33 cellular contexts compared by ENCODE assay signal in genomic region chr4:7351014-7351413, GRCh38.
DNase-seq lines count a peak whose midpoint lies in the region; ATAC-seq and TF ChIP-seq lines count a peak whose summit lies in the region.
"Had no signal": no experiment of that assay in that cellular context is flagged by ENCODE, and none has a peak within 500 bp of the region (broad histone marks: within the 10 kb centered on the region; RNA-seq: fewer than 3 reads in every experiment).

No MANE protein-coding gene starts in this region.

- no peak overlapping the region for H2BK20ac ChIP-seq in H9 (ENCODE audit: low read depth, low read length, poor library complexity, severe bottlenecking)

- no peaks in the 10 kb centered on the region for H3K79me1 ChIP-seq in H9 (ENCODE audit: insufficient read depth, low read depth, low read length, poor library complexity, severe bottlenecking)

- H3K18ac ChIP-seq in H9 (ENCODE audit: insufficient read length, low read depth, low read length): no peak overlapping the region

- H3K36me3 ChIP-seq in lower lobe of right lung: no peaks in the 10 kb centered on the region
- H3K36me3 ChIP-seq: BLaER1 treated with 17β-estradiol and CSF1 and Interleukin-3, amounts not matched to agents 10 nM and 100 nM; ovary; right atrium auricular region; SJCRH30; stomach; tibial nerve had no signal

- no CpG with 5 or more reads among the region's 12 CpGs for WGBS in H9 (ENCODE audit: extremely low coverage, insufficient read length, low lambda C conversion rate)

- ATAC-seq in lower lobe of right lung (no peak), GM18858 (IDR thresholded peaks at IDR 0.05; ENCODE audit: unreplicated experiment) (no peak), GM19395 (IDR thresholded peaks at IDR 0.05; ENCODE audit: unreplicated experiment) (no peak)
- ATAC-seq: activated CD4-positive, alpha-beta T cell treated with anti-CD3 and anti-CD28 coated beads for 36 hours; activated CD8-positive, alpha-beta T cell treated with anti-CD3 and anti-CD28 coated beads, Interleukin-2, amount 10 ng/mL, durations not matched to agents 7 days and 5 days; GM12878; naive thymus-derived CD8-positive, alpha-beta T cell had no signal

- H4K5ac ChIP-seq in H9 (ENCODE audit: insufficient read length, low read depth, low read length): no peak overlapping the region

- peaks cover 8% of the 10 kb centered on the region for H3K27me3 Mint-ChIP-seq in H9 (ENCODE audit: low read depth)

- H4K91ac ChIP-seq in H9 (ENCODE audit: insufficient read length, low read depth, low read length): no peak overlapping the region

- intact Hi-C loops in lower lobe of right lung (cut with DNase I): no loop called here

- H3K9me3 ChIP-seq in lower lobe of right lung: peaks cover 10% of the 10 kb centered on the region
- H3K9me3 ChIP-seq in H9 (ENCODE audit: control insufficient read depth, low read depth, low read length): no peaks in the 10 kb centered on the region
- H3K9me3 ChIP-seq: ovary, SJCRH30 had no signal

- no peak for TF ChIP-seq CTCF in lower lobe of right lung (IDR thresholded peaks at IDR 0.05)
- no peak for TF ChIP-seq CTCF in H9 (conservative IDR thresholded peaks at IDR 0.05)

- H3K56ac ChIP-seq in H9 (ENCODE audit: insufficient read length, low read depth, low read length): no peak overlapping the region

- H3K23me2 ChIP-seq in H9 (ENCODE audit: insufficient read length, low read depth, low read length, poor library complexity, severe bottlenecking): no peaks in the 10 kb centered on the region

- H2AFZ ChIP-seq in H9 (ENCODE audit: low read length): no peak overlapping the region
- H2AFZ ChIP-seq: GM23248 had no signal

- no peak overlapping the region for H3K23ac ChIP-seq in H9 (ENCODE audit: insufficient read length, low read depth, low read length)

- H3K14ac ChIP-seq in H9 (ENCODE audit: insufficient read depth, low read length): no peak overlapping the region

- no peak overlapping the region for H2AK5ac ChIP-seq in H9 (ENCODE audit: insufficient read length, low read length)

- peak; percentile 57 for DNase-seq in NCI-H1694 (lab: John Stamatoyannopoulos, UW)
- peak in 40 of 61 donors; percentile 27 to 87 (median 55) for DNase-seq in caudate nucleus (lab: John Stamatoyannopoulos, UW)
- peak; percentile 36 for DNase-seq in lower lobe of right lung
- DNase-seq in retina: peak; percentile 83
- DNase-seq in H9: no peak
- DNase-seq: activated CD4-positive, alpha-beta T cell treated with anti-CD3 and anti-CD28 coated beads for 36 hours; activated CD8-positive, alpha-beta T cell treated with anti-CD3 and anti-CD28 coated beads, Interleukin-2, amount 10 ng/mL, durations not matched to agents 7 days and 5 days; activated naive CD4-positive, alpha-beta T cell treated with anti-CD3 and anti-CD28 coated beads, Interleukin-2, amount 50 U/mL, for 16 hours; activated T-cell treated with anti-CD3 and anti-CD28 coated beads for 4 hours; amniotic stem cell; COR-L47; effector memory CD4-positive, alpha-beta T cell; GM23248; IMR-90; kidney; MV-4-11; naive thymus-derived CD8-positive, alpha-beta T cell; NCI-H1436; NCI-H226; SJCRH30; stimulated activated CD4-positive, alpha-beta T cell treated with anti-CD3 and anti-CD28 coated beads, Interleukin-2, amount 100 ng/mL, for 24 hours; stomach; T-helper 9 cell had no signal

- no peaks in the 10 kb centered on the region for H4K20me1 ChIP-seq in H9 (ENCODE audit: control insufficient read depth, insufficient read depth, insufficient read length)
- H4K20me1 ChIP-seq: BLaER1 treated with 17β-estradiol and CSF1 and Interleukin-3, amounts not matched to agents 10 nM and 100 nM had no signal

- no peak overlapping the region for H3K4me3 Mint-ChIP-seq in H9
- H3K4me3 Mint-ChIP-seq: activated CD4-positive, alpha-beta T cell treated with anti-CD3 and anti-CD28 coated beads for 36 hours; activated CD8-positive, alpha-beta T cell treated with anti-CD3 and anti-CD28 coated beads, Interleukin-2, amount 10 ng/mL, durations not matched to agents 7 days and 5 days; naive thymus-derived CD8-positive, alpha-beta T cell had no signal

- no peak overlapping the region for H2BK5ac ChIP-seq in H9 (ENCODE audit: insufficient read length, low read length)

- no peak overlapping the region for H3K4me3 ChIP-seq in lower lobe of right lung
- H3K4me3 ChIP-seq: BLaER1 treated with 17β-estradiol and CSF1 and Interleukin-3, amounts not matched to agents 10 nM and 100 nM; coronary artery; GM12878; GM23248; ovary; right atrium auricular region; SJCRH30; stomach; tibial nerve had no signal

- H3K9me3 Mint-ChIP-seq in H9: no peaks in the 10 kb centered on the region

- no peak overlapping the region for H2BK120ac ChIP-seq in H9 (ENCODE audit: low read depth, low read length, poor library complexity, severe bottlenecking)

- H3K27ac Mint-ChIP-seq in H9: no peak overlapping the region
- H3K27ac Mint-ChIP-seq: activated CD4-positive, alpha-beta T cell treated with anti-CD3 and anti-CD28 coated beads for 36 hours; activated CD8-positive, alpha-beta T cell treated with anti-CD3 and anti-CD28 coated beads, Interleukin-2, amount 10 ng/mL, durations not matched to agents 7 days and 5 days; activated T-helper 2 cell treated with anti-CD3 and anti-CD28 coated beads, Interferon-gamma antibody, Interleukin-2, Interleukin-4, amounts not matched to agents 10 μg/mL and 5 μg/mL and 100 μg/mL, durations not matched to agents 14 hours and 24 hours and 36 hours; naive thymus-derived CD8-positive, alpha-beta T cell had no signal

- H3K9ac ChIP-seq in H9 (ENCODE audit: extremely low read depth, insufficient read length, low read length): no peak overlapping the region
- H3K9ac ChIP-seq: BLaER1 treated with 17β-estradiol and CSF1 and Interleukin-3, amounts not matched to agents 10 nM and 100 nM; GM23248 had no signal

- H3K4me2 ChIP-seq in H9 (ENCODE audit: insufficient read depth, insufficient read length, low read length): no peak overlapping the region

- H3K79me2 ChIP-seq in H9 (ENCODE audit: insufficient read depth, low read length): no peaks in the 10 kb centered on the region

- H3K27ac ChIP-seq in caudate nucleus (ENCODE audit: low read depth, low read length): peak overlapping the region; percentile 98
- H3K27ac ChIP-seq in lower lobe of right lung: no peak overlapping the region
- H3K27ac ChIP-seq in H9 (ENCODE audit: insufficient read length, low read depth, low read length): no peak overlapping the region
- H3K27ac ChIP-seq: BLaER1 treated with 17β-estradiol and CSF1 and Interleukin-3, amounts not matched to agents 10 nM and 100 nM; coronary artery; GM23248; ovary; right atrium auricular region; SJCRH30; stomach; tibial nerve; VCaP had no signal

- no peak overlapping the region for H2BK15ac ChIP-seq in H9 (ENCODE audit: low read depth, low read length)

- H4K8ac ChIP-seq in H9 (replicated peaks; ENCODE audit: insufficient read length, low read depth, low read length): no peak overlapping the region

- no peak overlapping the region for H3T11ph ChIP-seq in H9 (ENCODE audit: low read length)

- H3K4me1 ChIP-seq in lower lobe of right lung (no peaks in the 10 kb centered on the region), H9 (ENCODE audit: insufficient read depth, low read length) (no peaks in the 10 kb centered on the region)
- H3K4me1 ChIP-seq: right atrium auricular region, SJCRH30, stomach had no signal

- H3K27me3 ChIP-seq in lower lobe of right lung (ENCODE audit: low read depth): no peaks in the 10 kb centered on the region
- no peaks in the 10 kb centered on the region for H3K27me3 ChIP-seq in H9 (ENCODE audit: insufficient read depth, low read length)
- H3K27me3 ChIP-seq: BLaER1 treated with 17β-estradiol and CSF1 and Interleukin-3, amounts not matched to agents 10 nM and 100 nM; ovary; right atrium auricular region; SJCRH30; tibial nerve had no signal

- H2BK12ac ChIP-seq in H9 (ENCODE audit: insufficient read length, low read depth, low read length): no peak overlapping the region

- no peaks in the 10 kb centered on the region; a peak in 1 of 4 replicates for H3K4me1 Mint-ChIP-seq in H9
- H3K4me1 Mint-ChIP-seq: activated CD4-positive, alpha-beta T cell treated with anti-CD3 and anti-CD28 coated beads for 36 hours; naive thymus-derived CD8-positive, alpha-beta T cell had no signal

- no peaks in the 10 kb centered on the region for H3K36me3 Mint-ChIP-seq in H9 (ENCODE audit: insufficient read depth in 1 of 3, low read depth in 3 of 3)

- H3K4ac ChIP-seq in H9 (ENCODE audit: low read depth, low read length): no peak overlapping the region
